In the genomic region with DNA sequence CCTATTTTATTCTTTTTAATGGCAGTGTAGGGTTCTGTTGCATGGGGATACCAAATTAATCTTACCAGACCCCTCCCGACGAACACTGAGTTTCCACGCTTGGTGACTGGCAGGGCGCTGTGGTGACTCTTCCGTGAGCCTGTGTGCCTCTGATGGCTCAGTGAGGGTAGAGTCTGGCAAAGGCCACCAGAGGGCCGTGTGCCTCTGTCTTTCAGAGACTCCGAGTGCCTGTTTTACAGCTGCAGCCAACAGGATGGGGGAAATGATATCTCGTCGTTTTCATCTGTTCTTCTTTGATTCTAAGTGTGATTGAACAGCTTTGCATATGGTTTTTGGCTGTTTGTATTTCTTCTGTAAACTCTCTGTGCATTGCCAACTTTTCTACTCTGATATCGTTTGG, we compare ENCODE assay signal across 8 cellular contexts.
DNase-seq lines count a peak whose midpoint lies in the region; ATAC-seq and TF ChIP-seq lines count a peak whose summit lies in the region.

No MANE protein-coding gene starts in this region.

- POLR2A ChIA-PET in activated CD8-positive, alpha-beta T cell treated with anti-CD3 and anti-CD28 coated beads, Interleukin-2, amount 10 ng/mL, durations not matched to agents 7 days and 5 days (lab: Charles Lee) = interaction anchor here (0.8 kb wide), 1 partner anchor 61 kb away, joined by 5 read pairs; no protein-coding TSS in a partner anchor

- 45 to 52% methylated on average over 10 of the region's 10 CpGs for WGBS in aorta, 2 donors

- H3K4me3 Mint-ChIP-seq in activated CD8-positive, alpha-beta T cell treated with anti-CD3 and anti-CD28 coated beads, Interleukin-2, amount 10 ng/mL, durations not matched to agents 7 days and 5 days = no peak overlapping the region
- H3K4me3 Mint-ChIP-seq in nephron progenitor cell = no peak overlapping the region

- no peak overlapping the region for H3K27ac Mint-ChIP-seq in activated CD8-positive, alpha-beta T cell treated with anti-CD3 and anti-CD28 coated beads, Interleukin-2, amount 10 ng/mL, durations not matched to agents 7 days and 5 days
- H3K27ac Mint-ChIP-seq in nephron progenitor cell = peak overlapping the region; percentile 32

- DNase-seq in AG20443 (ENCODE audit: low spot score) (peak; percentile 83), NCI-H2171 treated with DMSO at 0.1 percent for 48 hours (lab: John Stamatoyannopoulos, UW) (peak; percentile 47), erythroblast (lab: John Stamatoyannopoulos, UW) (peak; percentile 71 to 79), nephron progenitor cell (peak; percentile 49), aorta (peak in 1 of 2 donors; percentile 64)
- DNase-seq in activated CD8-positive, alpha-beta T cell treated with anti-CD3 and anti-CD28 coated beads, Interleukin-2, amount 10 ng/mL, durations not matched to agents 7 days and 5 days = peak; percentile 67

- CTCF ChIA-PET in activated CD8-positive, alpha-beta T cell treated with anti-CD3 and anti-CD28 coated beads, Interleukin-2, amount 10 ng/mL, durations not matched to agents 7 days and 5 days (lab: Charles Lee) = interaction anchor here (0.6 to 5.7 kb wide), 19 partner anchors 9 to 729 kb away, joined by 3 to 59 read pairs (median 4); no protein-coding TSS in a partner anchor

- peak; percentile 66 for TF ChIP-seq CTCF in nephron progenitor cell (IDR thresholded peaks at IDR 0.05)

- no peaks in the 10 kb centered on the region for H3K9me3 ChIP-seq in aorta (ENCODE audit: control insufficient read depth, low read length)

- H3K27me3 ChIP-seq in aorta (ENCODE audit: control insufficient read depth in 1 of 2, insufficient read depth in 2 of 2, low read length in 1 of 2) = no peaks in the 10 kb centered on the region

- ATAC-seq in GM18861 (IDR thresholded peaks at IDR 0.05; ENCODE audit: unreplicated experiment) (peak; percentile 97), HG03060 (IDR thresholded peaks at IDR 0.05; ENCODE audit: low read depth, unreplicated experiment) (peak; percentile 65), aorta (ENCODE audit: low FRiP score) (peak; percentile 68)
- peak; percentile 98 for ATAC-seq in activated CD8-positive, alpha-beta T cell treated with anti-CD3 and anti-CD28 coated beads, Interleukin-2, amount 10 ng/mL, durations not matched to agents 7 days and 5 days

- no peak overlapping the region for H3K4me3 ChIP-seq in aorta (ENCODE audit: low read length in 2 of 2)

- H3K36me3 Mint-ChIP-seq in activated CD8-positive, alpha-beta T cell treated with anti-CD3 and anti-CD28 coated beads, Interleukin-2, amount 10 ng/mL, durations not matched to agents 7 days and 5 days (ENCODE audit: low read depth) = peaks cover 46% of the 10 kb centered on the region
- peaks cover 47% of the 10 kb centered on the region for H3K36me3 Mint-ChIP-seq in nephron progenitor cell (ENCODE audit: low read depth)

- TF ChIP-seq POLR2A in erythroblast (IDR thresholded peaks at IDR 0.05; ENCODE audit: low read length) = no peak

- no peaks in the 10 kb centered on the region for H3K9me3 Mint-ChIP-seq in activated CD8-positive, alpha-beta T cell treated with anti-CD3 and anti-CD28 coated beads, Interleukin-2, amount 10 ng/mL, durations not matched to agents 7 days and 5 days (ENCODE audit: insufficient read depth)
- no peaks in the 10 kb centered on the region for H3K9me3 Mint-ChIP-seq in nephron progenitor cell

- peaks cover 2 to 12% of the 10 kb centered on the region in 2 donors for H3K36me3 ChIP-seq in aorta (ENCODE audit: control insufficient read depth in 1 of 2, insufficient read depth in 2 of 2, low read length in 1 of 2)

- peaks cover 12% of the 10 kb centered on the region for H3K4me1 Mint-ChIP-seq in activated CD8-positive, alpha-beta T cell treated with anti-CD3 and anti-CD28 coated beads, Interleukin-2, amount 10 ng/mL, durations not matched to agents 7 days and 5 days (ENCODE audit: low read depth)
- H3K4me1 Mint-ChIP-seq in nephron progenitor cell = peaks cover 10% of the 10 kb centered on the region

- no peak overlapping the region for H3K27ac ChIP-seq in aorta (ENCODE audit: low read depth in 1 of 2, low read length in 2 of 2)

- H3K27me3 Mint-ChIP-seq in activated CD8-positive, alpha-beta T cell treated with anti-CD3 and anti-CD28 coated beads, Interleukin-2, amount 10 ng/mL, durations not matched to agents 7 days and 5 days (ENCODE audit: low read depth) = no peaks in the 10 kb centered on the region
- H3K27me3 Mint-ChIP-seq in nephron progenitor cell (ENCODE audit: low read depth, poor library complexity) = no peaks in the 10 kb centered on the region

- intact Hi-C loops in aorta (cut with DNase I) = loop anchor here (5.0 to 10.0 kb wide), 2 partner anchors 117 to 120 kb away; no protein-coding TSS in a partner anchor

- H3K4me1 ChIP-seq in aorta (ENCODE audit: control insufficient read depth in 1 of 2, insufficient read depth in 2 of 2, low read length in 2 of 2) = no peaks in the 10 kb centered on the region
